Comparison of ENCODE assay signal across 12 cellular contexts in genomic region chr11:73360743-73361369, GRCh38. TPM values are rescaled to one million over a fixed set of nuclear protein-coding genes. Genes with fewer than 3 reads are reported as not detected.
"Had no signal": no experiment of that assay in that cellular context is flagged by ENCODE, and none has a peak within 500 bp of the region (broad histone marks: within the 10 kb centered on the region; RNA-seq: fewer than 3 reads in every experiment).

No MANE protein-coding gene starts in this region.

- H3K4me3 ChIP-seq: adrenal gland, cardiac muscle cell, esophagus squamous epithelium, heart right ventricle, lung had no signal

- H3K9me3 Mint-ChIP-seq: activated naive CD4-positive, alpha-beta T cell treated with anti-CD3 and anti-CD28 coated beads, Interleukin-2, amount 50 U/mL, for 24 hours; mesothelial cell of epicardium; neural crest cell; stimulated activated naive CD8-positive, alpha-beta T cell treated with anti-CD3 and anti-CD28 coated beads, Interleukin-15, amount 100 ng/mL, for 72 hours had no signal

- H3K27ac Mint-ChIP-seq: activated CD8-positive, alpha-beta memory T cell treated with anti-CD3 and anti-CD28 coated beads, Interleukin-2, amount 10 ng/mL, durations not matched to agents 7 days and 5 days; activated naive CD4-positive, alpha-beta T cell treated with anti-CD3 and anti-CD28 coated beads, Interleukin-2, amount 50 U/mL, for 24 hours; mesothelial cell of epicardium; stimulated activated naive CD8-positive, alpha-beta T cell treated with anti-CD3 and anti-CD28 coated beads, Interleukin-15, amount 100 ng/mL, for 72 hours had no signal

- ATAC-seq: left colon had no signal

- H3K36me3 Mint-ChIP-seq: activated CD8-positive, alpha-beta memory T cell treated with anti-CD3 and anti-CD28 coated beads, Interleukin-2, amount 10 ng/mL, durations not matched to agents 7 days and 5 days; activated naive CD4-positive, alpha-beta T cell treated with anti-CD3 and anti-CD28 coated beads, Interleukin-2, amount 50 U/mL, for 24 hours had no signal

- H3K27ac ChIP-seq: cardiac muscle cell had no signal

- H3K27me3 ChIP-seq: adrenal gland, cardiac muscle cell, esophagus squamous epithelium, heart right ventricle had no signal

- H3K4me3 Mint-ChIP-seq: activated CD8-positive, alpha-beta memory T cell treated with anti-CD3 and anti-CD28 coated beads, Interleukin-2, amount 10 ng/mL, durations not matched to agents 7 days and 5 days; activated naive CD4-positive, alpha-beta T cell treated with anti-CD3 and anti-CD28 coated beads, Interleukin-2, amount 50 U/mL, for 24 hours; mesothelial cell of epicardium; neural crest cell; stimulated activated naive CD8-positive, alpha-beta T cell treated with anti-CD3 and anti-CD28 coated beads, Interleukin-15, amount 100 ng/mL, for 72 hours had no signal

- H3K4me1 Mint-ChIP-seq: mesothelial cell of epicardium had no signal

- H3K4me1 ChIP-seq: adrenal gland had no signal

- H3K27me3 Mint-ChIP-seq: activated CD8-positive, alpha-beta memory T cell treated with anti-CD3 and anti-CD28 coated beads, Interleukin-2, amount 10 ng/mL, durations not matched to agents 7 days and 5 days; activated naive CD4-positive, alpha-beta T cell treated with anti-CD3 and anti-CD28 coated beads, Interleukin-2, amount 50 U/mL, for 24 hours; stimulated activated naive CD8-positive, alpha-beta T cell treated with anti-CD3 and anti-CD28 coated beads, Interleukin-15, amount 100 ng/mL, for 72 hours had no signal

- DNase-seq: esophagus squamous epithelium, heart right ventricle, left colon had no signal

- H3K9me3 ChIP-seq: adrenal gland, esophagus squamous epithelium, heart right ventricle had no signal

RNA-seq across cellular contexts. Expression of gene ARHGEF17, which starts 52.8 kb away (rescaled TPM):
- total RNA-seq: activated CD8-positive, alpha-beta memory T cell treated with anti-CD3 and anti-CD28 coated beads, Interleukin-2, amount 10 ng/mL, durations not matched to agents 7 days and 5 days; T-helper 1 cell treated with Interleukin-12 subunit alpha and Interleukin-12 subunit beta and Interleukin-4 antibody, amounts not matched to agents 30 ng/mL and 1 ng/mL, for 36 hours had no signal
